Comparison of ENCODE assay signal across 1 cellular context in genomic region chr6:31441368-31442267, GRCh38.
TF ChIP-seq lines count a peak whose summit lies in the region.

No MANE protein-coding gene starts in this region.

TF ChIP-seq in HepG2, 621 proteins besides CTCF, POLR2A, EP300 and RAD21 (continued from another document and continues in another):
- no peak for TF ChIP-seq ATF6 (CRISPR knock-in tag; conservative IDR thresholded peaks at IDR 0.05)
- TF ChIP-seq SOX5 (CRISPR knock-in tag; IDR thresholded peaks at IDR 0.05; ENCODE audit: borderline replicate concordance) = 0 out of 2 replicates have a peak, but pooled peaks have one; percentile 7
- TF ChIP-seq ZNF513 (CRISPR knock-in tag; conservative IDR thresholded peaks at IDR 0.05) = no peak
- no peak for TF ChIP-seq ZNF720 (CRISPR knock-in tag; IDR thresholded peaks at IDR 0.05)
- TF ChIP-seq ZGPAT (CRISPR knock-in tag; IDR thresholded peaks at IDR 0.05) = 0 out of 2 replicates have a peak, but pooled peaks have one; percentile 33
- TF ChIP-seq ZSCAN29 (CRISPR knock-in tag; conservative IDR thresholded peaks at IDR 0.05) = no peak
- TF ChIP-seq UBTF (CRISPR knock-in tag; IDR thresholded peaks at IDR 0.05) = peak; percentile 64
- no peak for TF ChIP-seq ZMAT3 (CRISPR knock-in tag; conservative IDR thresholded peaks at IDR 0.05)
- TF ChIP-seq ETV6 (CRISPR knock-in tag; conservative IDR thresholded peaks at IDR 0.05) = no peak
- TF ChIP-seq ZNF839 (CRISPR knock-in tag; IDR thresholded peaks at IDR 0.05; ENCODE audit: borderline replicate concordance) = no peak
- TF ChIP-seq ADNP (CRISPR knock-in tag; IDR thresholded peaks at IDR 0.05) = no peak
- TF ChIP-seq PRDM15 (CRISPR knock-in tag; IDR thresholded peaks at IDR 0.05) = no peak
- TF ChIP-seq TERF1 (CRISPR knock-in tag; IDR thresholded peaks at IDR 0.05) = no peak
- TF ChIP-seq MEIS2 (CRISPR knock-in tag; IDR thresholded peaks at IDR 0.05) = peak; percentile 31; the same call in 1 of the 2 replicates
- TF ChIP-seq ZNF550 (CRISPR knock-in tag; IDR thresholded peaks at IDR 0.05; ENCODE audit: borderline replicate concordance) = no peak
- no peak for TF ChIP-seq ISX (CRISPR knock-in tag; conservative IDR thresholded peaks at IDR 0.05)
- no peak for TF ChIP-seq TBP (CRISPR knock-in tag; IDR thresholded peaks at IDR 0.05)
- no peak for TF ChIP-seq BRF2 (CRISPR knock-in tag; IDR thresholded peaks at IDR 0.05)
- TF ChIP-seq PATZ1 (CRISPR knock-in tag; IDR thresholded peaks at IDR 0.05) = no peak
- no peak for TF ChIP-seq ZNF547 (CRISPR knock-in tag; IDR thresholded peaks at IDR 0.05)
- no peak for TF ChIP-seq TBX3 (IDR thresholded peaks at IDR 0.05; ENCODE audit: borderline replicate concordance)
- TF ChIP-seq KDM5B (CRISPR knock-in tag; IDR thresholded peaks at IDR 0.05; ENCODE audit: borderline replicate concordance) = no peak
- no peak for TF ChIP-seq TEF (CRISPR knock-in tag; IDR thresholded peaks at IDR 0.05)
- no peak for TF ChIP-seq GABPA (IDR thresholded peaks at IDR 0.05; ENCODE audit: low read depth, low read length)
- no peak for TF ChIP-seq GABPA (CRISPR knock-in tag; IDR thresholded peaks at IDR 0.05; ENCODE audit: low read depth)
- 0 out of 2 replicates have a peak, but pooled peaks have one; percentile 21 for TF ChIP-seq IKZF5 (CRISPR knock-in tag; IDR thresholded peaks at IDR 0.05)
- no peak for TF ChIP-seq BORCS8-MEF2B (CRISPR knock-in tag; IDR thresholded peaks at IDR 0.05)
- TF ChIP-seq EED (CRISPR knock-in tag; IDR thresholded peaks at IDR 0.05) = no peak
- TF ChIP-seq POLR2G (IDR thresholded peaks at IDR 0.05; ENCODE audit: low read depth, low read length) = no peak
- TF ChIP-seq MTF2 (CRISPR knock-in tag; IDR thresholded peaks at IDR 0.05; ENCODE audit: borderline replicate concordance) = no peak
- TF ChIP-seq NCOA5 (CRISPR knock-in tag; IDR thresholded peaks at IDR 0.05) = no peak
- no peak for TF ChIP-seq ZNF7 (CRISPR knock-in tag; IDR thresholded peaks at IDR 0.05)
- no peak for TF ChIP-seq KLF9 (CRISPR knock-in tag; IDR thresholded peaks at IDR 0.05; ENCODE audit: low read depth)
- TF ChIP-seq ZXDC (CRISPR knock-in tag; IDR thresholded peaks at IDR 0.05) = no peak
- no peak for TF ChIP-seq SP4 (CRISPR knock-in tag; IDR thresholded peaks at IDR 0.05)
- TF ChIP-seq RELA (CRISPR knock-in tag; IDR thresholded peaks at IDR 0.05) = no peak
- TF ChIP-seq ZBTB25 (CRISPR knock-in tag; IDR thresholded peaks at IDR 0.05) = no peak
